In genomic region chr5:74294231-74294705, GRCh38 we compare ENCODE assay signal across 12 cellular contexts.
DNase-seq lines count a peak whose midpoint lies in the region; ATAC-seq and TF ChIP-seq lines count a peak whose summit lies in the region.
"Had no signal": no experiment of that assay in that cellular context is flagged by ENCODE, and none has a peak within 500 bp of the region (broad histone marks: within the 10 kb centered on the region; RNA-seq: fewer than 3 reads in every experiment).

No MANE protein-coding gene starts in this region.

- peaks cover 2 to 31% (median 9%) of the 10 kb centered on the region in 3 donors for H3K4me1 ChIP-seq in gastroesophageal sphincter
- H3K4me1 ChIP-seq: HAP-1 had no signal

- CTCF ChIA-PET in GM10248 (lab: Yijun Ruan, JAX): interaction anchor here (1.6 to 1.7 kb wide), 2 partner anchors 14 kb away, joined by 4 to 5 read pairs; no protein-coding TSS in a partner anchor

- WGBS in gastroesophageal sphincter (ENCODE audit: low coverage in 1 of 2), 2 donors: 63 to 74% methylated on average over 3 to 6 of the region's 6 CpGs

- no peak for TF ChIP-seq POLR2A in gastroesophageal sphincter (IDR thresholded peaks at IDR 0.05)

- peak overlapping the region in 46 of 59 donors; percentile 7 to 84 (median 69) for H3K27ac ChIP-seq in dorsolateral prefrontal cortex
- H3K27ac ChIP-seq in gastroesophageal sphincter: no peak overlapping the region

- TF ChIP-seq CTCF in GM10248 (IDR thresholded peaks at IDR 0.05; ENCODE audit: control extremely low read depth, extremely low read depth, low read depth, missing control alignments) (no peak), dorsolateral prefrontal cortex (IDR thresholded peaks at IDR 0.05 in 54 of 56, conservative IDR thresholded peaks at IDR 0.05 in 2 of 56; ENCODE audit: low read depth in 1 of 56, partially characterized antibody in 56 of 56) (no peak), gastroesophageal sphincter (IDR thresholded peaks at IDR 0.05) (no peak)

- intact Hi-C loops in dorsolateral prefrontal cortex (cut with DNase I): no loop called here

- POLR2A ChIA-PET in GM10248 (lab: Yijun Ruan, JAX): interaction anchor here (0.6 kb wide), 1 partner anchor 631 kb away, joined by 3 read pairs; no protein-coding TSS in a partner anchor

- H3K9me3 ChIP-seq in gastroesophageal sphincter: no peaks in the 10 kb centered on the region
- H3K9me3 ChIP-seq: HAP-1 had no signal

- no peaks in the 10 kb centered on the region for H3K36me3 ChIP-seq in gastroesophageal sphincter
- H3K36me3 ChIP-seq: HAP-1 had no signal

- TF ChIP-seq EP300 in gastroesophageal sphincter (IDR thresholded peaks at IDR 0.05): no peak

- DNase-seq in GM10248 (ENCODE audit: extremely low spot score): peak; percentile 11
- peak; percentile 9 for DNase-seq in KG1 (lab: John Stamatoyannopoulos, UW)
- DNase-seq in dorsolateral prefrontal cortex: peak; percentile 8 to 83 (median 63)
- DNase-seq in activated CD4-positive, alpha-beta T cell treated with anti-CD3 and anti-CD28 coated beads, Interleukin-2, amount 50 U/mL, for 48 hours: no peak
- no peak for DNase-seq in NCI-H345 (lab: John Stamatoyannopoulos, UW)
- DNase-seq in cortex of kidney (lab: John Stamatoyannopoulos, UW): no peak
- DNase-seq: activated gamma-delta T cell treated with Interleukin-2 at 50 U/mL for 16 hours, erythroblast, NCI-H1092 had no signal

- peaks cover 0 to 6% (median 0%) of the 10 kb centered on the region in 45 donors for H3K27me3 ChIP-seq in dorsolateral prefrontal cortex
- H3K27me3 ChIP-seq in gastroesophageal sphincter: no peaks in the 10 kb centered on the region

- H3K4me3 ChIP-seq in dorsolateral prefrontal cortex (no peak overlapping the region), gastroesophageal sphincter (no peak overlapping the region)
- H3K4me3 ChIP-seq: HAP-1 had no signal

- ATAC-seq in GM21423 (IDR thresholded peaks at IDR 0.05; ENCODE audit: unreplicated experiment) (peak; percentile 60), gastroesophageal sphincter (no peak)

Comparison
In these comparisons a context has a peak if more than half of its experiments do, and no peak if none do; other contexts are left out.
1. DNase-seq: peak in GM10248 (single experiment), KG1 (single experiment) and dorsolateral prefrontal cortex (10 of 10); none in activated CD4-positive, alpha-beta T cell treated with anti-CD3 and anti-CD28 coated beads, Interleukin-2, amount 50 U/mL, for 48 hours (0 of 2), NCI-H345 (single experiment) and cortex of kidney (single experiment).
2. H3K27ac ChIP-seq: peak in dorsolateral prefrontal cortex (46 of 59); none in gastroesophageal sphincter (0 of 4).